Comparison of ENCODE assay signal across 10 cellular contexts in the genomic region with DNA sequence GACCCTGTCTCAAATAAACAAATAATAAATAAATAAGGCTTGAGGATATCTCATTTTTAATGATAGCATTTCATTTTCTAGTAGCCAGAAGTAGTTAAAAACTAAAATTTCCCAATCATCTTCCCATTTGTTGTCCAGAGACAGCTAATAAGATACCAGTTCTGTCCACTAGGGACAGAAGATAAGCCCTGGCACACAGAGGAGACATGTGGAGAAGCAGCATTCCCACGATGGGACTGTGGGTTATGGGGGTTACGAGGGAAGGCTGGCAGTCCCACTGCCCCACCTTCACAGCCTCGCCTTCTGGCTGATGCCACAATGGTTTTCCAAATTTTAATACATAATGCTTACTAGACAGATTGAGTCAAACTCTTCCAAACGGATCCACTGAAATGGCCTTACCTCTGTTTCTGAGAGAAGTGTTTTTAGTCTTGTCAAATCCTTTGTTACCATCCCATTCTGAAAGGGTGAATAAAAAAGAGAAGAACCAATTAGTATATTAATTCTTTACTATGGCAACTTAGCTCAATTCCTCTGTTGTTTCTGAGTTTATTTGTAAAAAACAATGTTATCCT. TPM values are rescaled to one million over a fixed set of nuclear protein-coding genes. Genes with fewer than 3 reads are reported as not detected.
DNase-seq lines count a peak whose midpoint lies in the region; ATAC-seq, FAIRE-seq and TF ChIP-seq lines count a peak whose summit lies in the region.
"Had no signal": no experiment of that assay in that cellular context is flagged by ENCODE, and none has a peak within 500 bp of the region (broad histone marks: within the 10 kb centered on the region; RNA-seq: fewer than 3 reads in every experiment).

No MANE protein-coding gene starts in this region.

- no peaks in the 10 kb centered on the region for H3K9me3 Mint-ChIP-seq in neural progenitor cell
- H3K9me3 Mint-ChIP-seq: naive B cell had no signal

- no peak for FAIRE-seq in bronchial epithelial cell (lab: Jason Lieb, UNC)

- H3K36me3 ChIP-seq in Karpas-422 (ENCODE audit: insufficient read depth, low read length) (peaks cover 26% of the 10 kb centered on the region; the same call in 1 of the 2 replicates), bronchial epithelial cell (ENCODE audit: control insufficient read depth, insufficient read depth, low read length) (peaks cover 7% of the 10 kb centered on the region), neural progenitor cell (peaks cover 9% of the 10 kb centered on the region)

- peak; percentile 25 for DNase-seq in GM03348 (ENCODE audit: low spot score)
- DNase-seq in Karpas-422: peak; percentile 47
- peak; percentile 22 for DNase-seq in bronchial epithelial cell (ENCODE audit: low read depth)
- peak; percentile 12 for DNase-seq in neural progenitor cell (ENCODE audit: low spot score)
- no peak for DNase-seq in mesenteric fat pad (ENCODE audit: low spot score)
- no peak for DNase-seq in NCI-H146 (lab: John Stamatoyannopoulos, UW)
- DNase-seq: activated CD4-positive, alpha-beta T cell treated with anti-CD3 and anti-CD28 coated beads for 36 hours; naive B cell had no signal

- H3K36me3 Mint-ChIP-seq in neural progenitor cell: peaks cover 21% of the 10 kb centered on the region

- H4K20me1 ChIP-seq in Karpas-422 (ENCODE audit: insufficient read depth, low read depth, low read length): no peaks in the 10 kb centered on the region
- H4K20me1 ChIP-seq in neural progenitor cell (ENCODE audit: low read depth): no peaks in the 10 kb centered on the region

- no peaks in the 10 kb centered on the region for H3K4me1 Mint-ChIP-seq in neural progenitor cell

- TF ChIP-seq CTCF in bronchial epithelial cell (IDR thresholded peaks at IDR 0.05; ENCODE audit: insufficient read depth, low read length, severe bottlenecking) (peak; percentile 43), neural progenitor cell (IDR thresholded peaks at IDR 0.05) (peak; percentile 53)

- H3K4me1 ChIP-seq in Karpas-422 (ENCODE audit: low read length) (peaks cover 27% of the 10 kb centered on the region), neural progenitor cell (no peaks in the 10 kb centered on the region)

- no peak overlapping the region for H3K9ac ChIP-seq in Karpas-422 (ENCODE audit: low read length)
- H3K9ac ChIP-seq in neural progenitor cell: no peak overlapping the region

- ATAC-seq in HG03139 (IDR thresholded peaks at IDR 0.05; ENCODE audit: unreplicated experiment): no peak
- ATAC-seq in GM19351 (IDR thresholded peaks at IDR 0.05; ENCODE audit: unreplicated experiment): no peak
- ATAC-seq: activated CD4-positive, alpha-beta T cell treated with anti-CD3 and anti-CD28 coated beads for 36 hours had no signal

- H3K4me3 ChIP-seq in Karpas-422 (ENCODE audit: low read length) (no peak overlapping the region), bronchial epithelial cell (ENCODE audit: low read depth, low read length) (no peak overlapping the region), neural progenitor cell (no peak overlapping the region)

- H3K27ac Mint-ChIP-seq in neural progenitor cell: no peak overlapping the region
- H3K27ac Mint-ChIP-seq: activated CD4-positive, alpha-beta T cell treated with anti-CD3 and anti-CD28 coated beads for 36 hours had no signal

- H3K79me2 ChIP-seq in Karpas-422 (ENCODE audit: low read length) (peaks cover 66% of the 10 kb centered on the region), neural progenitor cell (ENCODE audit: low read depth) (no peaks in the 10 kb centered on the region)

- H3K9me2 ChIP-seq in Karpas-422 (replicated peaks; ENCODE audit: insufficient read depth, low read length): no peaks in the 10 kb centered on the region

- H3K27me3 ChIP-seq in Karpas-422 (ENCODE audit: low read length) (no peaks in the 10 kb centered on the region), bronchial epithelial cell (ENCODE audit: control insufficient read depth, insufficient read depth, low read length) (no peaks in the 10 kb centered on the region), neural progenitor cell (no peaks in the 10 kb centered on the region)

- H3K4me2 ChIP-seq in Karpas-422 (ENCODE audit: low read depth, low read length, poor library complexity, severe bottlenecking) (no peak overlapping the region), neural progenitor cell (no peak overlapping the region)

- H3F3A ChIP-seq in neural progenitor cell (ENCODE audit: low read depth): no peaks in the 10 kb centered on the region

- no peak overlapping the region for H3K4me3 Mint-ChIP-seq in neural progenitor cell
- H3K4me3 Mint-ChIP-seq: activated CD4-positive, alpha-beta T cell treated with anti-CD3 and anti-CD28 coated beads for 36 hours; naive B cell had no signal

- H3K9me3 ChIP-seq in Karpas-422 (ENCODE audit: low read length): no peaks in the 10 kb centered on the region
- H3K9me3 ChIP-seq in neural progenitor cell (ENCODE audit: low read depth): no peaks in the 10 kb centered on the region

- H3K27me3 Mint-ChIP-seq in neural progenitor cell (ENCODE audit: insufficient read depth, low read depth): no peaks in the 10 kb centered on the region
- H3K27me3 Mint-ChIP-seq: activated CD4-positive, alpha-beta T cell treated with anti-CD3 and anti-CD28 coated beads for 36 hours; naive B cell had no signal

- H2AFZ ChIP-seq in Karpas-422 (ENCODE audit: low read length): no peak overlapping the region
- no peak overlapping the region for H2AFZ ChIP-seq in neural progenitor cell (replicated peaks)

- H3K27ac ChIP-seq in Karpas-422 (ENCODE audit: low read length) (no peak overlapping the region), neural progenitor cell (no peak overlapping the region)

RNA-seq across cellular contexts. Expression of a gene that starts 44.2 kb away (rescaled TPM):
- 54.9 and 77.9 TPM in 2 replicates for total RNA-seq in Karpas-422 (2014; rRNA removed; shearing (Covaris generic); ENCODE audit: low replicate concordance)
- total RNA-seq in bronchial epithelial cell (35.7 and 51.1 TPM in 2 replicates), neural progenitor cell (ENCODE audit: low replicate concordance) (39.9 and 44.9 TPM in 2 replicates), mesenteric fat pad (68.8 TPM)

Comparison
In these comparisons a context has a peak if more than half of its experiments do, and no peak if none do; other contexts are left out.
1. DNase-seq: peak in GM03348 (single experiment), Karpas-422 (single experiment), bronchial epithelial cell (single experiment) and neural progenitor cell (single experiment); none in mesenteric fat pad (single experiment) and NCI-H146 (single experiment).